Comparison of ENCODE assay signal across 2 cellular contexts in the genomic region with DNA sequence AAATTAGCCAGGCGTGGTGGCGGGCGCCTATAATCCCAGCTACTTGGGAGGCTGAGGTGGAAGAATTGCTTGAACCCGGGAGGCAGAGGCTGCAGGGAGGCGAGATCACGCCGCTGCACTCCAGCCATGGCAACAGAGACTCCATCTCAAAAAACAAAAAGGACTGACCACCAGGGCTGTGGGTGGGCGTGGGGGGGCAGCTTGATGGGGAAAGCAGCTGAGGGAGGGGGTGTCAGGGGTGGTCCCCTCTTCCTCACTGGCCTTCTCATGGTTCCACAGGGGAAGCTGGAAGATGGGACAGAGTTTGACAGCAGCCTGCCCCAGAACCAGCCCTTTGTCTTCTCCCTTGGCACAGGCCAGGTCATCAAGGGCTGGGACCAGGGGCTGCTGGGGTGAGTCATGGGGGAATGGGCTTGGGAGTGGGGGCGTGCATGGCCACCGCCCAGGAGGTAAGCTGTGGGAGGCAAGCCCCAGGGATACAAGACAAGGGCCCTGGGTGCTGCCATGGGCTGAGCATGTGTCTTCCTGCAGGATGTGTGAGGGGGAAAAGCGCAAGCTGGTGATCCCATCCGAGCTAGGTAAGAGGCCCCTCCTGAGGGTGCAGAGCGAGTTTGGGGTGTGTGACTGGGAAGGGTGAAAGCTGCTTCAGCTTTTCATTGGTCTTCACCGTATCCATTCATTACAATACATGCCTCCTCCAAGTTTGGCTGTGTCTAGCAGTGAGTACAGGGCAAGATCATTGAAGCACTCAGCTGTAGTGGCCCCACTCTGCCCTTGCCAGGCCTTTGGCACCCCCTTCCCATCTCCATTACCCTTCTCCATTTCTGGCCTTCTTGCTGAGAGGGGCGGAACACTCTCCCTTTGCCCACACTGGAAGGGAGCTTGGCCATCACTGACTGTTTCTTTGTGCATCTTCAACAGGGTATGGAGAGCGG.
A peak's percentile ranks its signal among the peaks of the same experiment; 100 is the strongest.
TF ChIP-seq lines count a peak whose summit lies in the region.

No MANE protein-coding gene starts in this region.

TF ChIP-seq in A549, 52 proteins besides CTCF, POLR2A, EP300 and RAD21 (continued from another document):
- TF ChIP-seq ELK1 (IDR thresholded peaks at IDR 0.05; ENCODE audit: low read depth, low read length) = no peak
- no peak for TF ChIP-seq FOSL2 (IDR thresholded peaks at IDR 0.05)
- peak; percentile 41; the same call in 1 of the 2 replicates for TF ChIP-seq FOSL2 (CRISPR knock-in tag; IDR thresholded peaks at IDR 0.05)
- TF ChIP-seq JUN (IDR thresholded peaks at IDR 0.05) = peak in 1 of 2 experiments; percentile 56; a peak in 1 of 5 replicates
- no peak for TF ChIP-seq ZNF302 (CRISPR knock-in tag; IDR thresholded peaks at IDR 0.05)
- TF ChIP-seq, protein P1, sequence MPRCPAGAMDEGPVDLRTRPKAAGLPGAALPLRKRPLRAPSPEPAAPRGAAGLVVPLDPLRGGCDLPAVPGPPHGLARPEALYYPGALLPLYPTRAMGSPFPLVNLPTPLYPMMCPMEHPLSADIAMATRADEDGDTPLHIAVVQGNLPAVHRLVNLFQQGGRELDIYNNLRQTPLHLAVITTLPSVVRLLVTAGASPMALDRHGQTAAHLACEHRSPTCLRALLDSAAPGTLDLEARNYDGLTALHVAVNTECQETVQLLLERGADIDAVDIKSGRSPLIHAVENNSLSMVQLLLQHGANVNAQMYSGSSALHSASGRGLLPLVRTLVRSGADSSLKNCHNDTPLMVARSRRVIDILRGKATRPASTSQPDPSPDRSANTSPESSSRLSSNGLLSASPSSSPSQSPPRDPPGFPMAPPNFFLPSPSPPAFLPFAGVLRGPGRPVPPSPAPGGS (IDR thresholded peaks at IDR 0.05) = no peak

TF ChIP-seq in HEK293, 187 proteins besides CTCF, POLR2A, EP300 and RAD21 (continued from another document):
- no peak for TF ChIP-seq REST (tag by site-specific recombination; IDR thresholded peaks at IDR 0.05)
- no peak for TF ChIP-seq ZNF768 (tag by site-specific recombination; IDR thresholded peaks at IDR 0.05)
- TF ChIP-seq ZNF600 (tag by site-specific recombination; IDR thresholded peaks at IDR 0.05) = peak; percentile 73
- TF ChIP-seq ZNF138 (tag by site-specific recombination; IDR thresholded peaks at IDR 0.05; ENCODE audit: borderline replicate concordance) = no peak
- TF ChIP-seq ZFHX2 (tag by site-specific recombination; conservative IDR thresholded peaks at IDR 0.05) = peak; percentile 74
- no peak for TF ChIP-seq ZBTB49 (tag by site-specific recombination; IDR thresholded peaks at IDR 0.05; ENCODE audit: low read depth)
- TF ChIP-seq, protein P2, sequence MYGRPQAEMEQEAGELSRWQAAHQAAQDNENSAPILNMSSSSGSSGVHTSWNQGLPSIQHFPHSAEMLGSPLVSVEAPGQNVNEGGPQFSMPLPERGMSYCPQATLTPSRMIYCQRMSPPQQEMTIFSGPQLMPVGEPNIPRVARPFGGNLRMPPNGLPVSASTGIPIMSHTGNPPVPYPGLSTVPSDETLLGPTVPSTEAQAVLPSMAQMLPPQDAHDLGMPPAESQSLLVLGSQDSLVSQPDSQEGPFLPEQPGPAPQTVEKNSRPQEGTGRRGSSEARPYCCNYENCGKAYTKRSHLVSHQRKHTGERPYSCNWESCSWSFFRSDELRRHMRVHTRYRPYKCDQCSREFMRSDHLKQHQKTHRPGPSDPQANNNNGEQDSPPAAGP (tag by site-specific recombination; IDR thresholded peaks at IDR 0.05) = peak; percentile 23; the same call in 1 of the 2 replicates
- TF ChIP-seq GLIS2 (tag by site-specific recombination; IDR thresholded peaks at IDR 0.05) = peak; percentile 49
- peak; percentile 14; the same call in 1 of the 2 replicates for TF ChIP-seq SP2 (tag by site-specific recombination; IDR thresholded peaks at IDR 0.05)
- TF ChIP-seq ZNF112 (tag by site-specific recombination; IDR thresholded peaks at IDR 0.05) = no peak
- TF ChIP-seq GLIS1 (tag by site-specific recombination; IDR thresholded peaks at IDR 0.05) = peak; percentile 87
- TF ChIP-seq, protein P3, sequence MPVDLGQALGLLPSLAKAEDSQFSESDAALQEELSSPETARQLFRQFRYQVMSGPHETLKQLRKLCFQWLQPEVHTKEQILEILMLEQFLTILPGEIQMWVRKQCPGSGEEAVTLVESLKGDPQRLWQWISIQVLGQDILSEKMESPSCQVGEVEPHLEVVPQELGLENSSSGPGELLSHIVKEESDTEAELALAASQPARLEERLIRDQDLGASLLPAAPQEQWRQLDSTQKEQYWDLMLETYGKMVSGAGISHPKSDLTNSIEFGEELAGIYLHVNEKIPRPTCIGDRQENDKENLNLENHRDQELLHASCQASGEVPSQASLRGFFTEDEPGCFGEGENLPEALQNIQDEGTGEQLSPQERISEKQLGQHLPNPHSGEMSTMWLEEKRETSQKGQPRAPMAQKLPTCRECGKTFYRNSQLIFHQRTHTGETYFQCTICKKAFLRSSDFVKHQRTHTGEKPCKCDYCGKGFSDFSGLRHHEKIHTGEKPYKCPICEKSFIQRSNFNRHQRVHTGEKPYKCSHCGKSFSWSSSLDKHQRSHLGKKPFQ (tag by site-specific recombination; IDR thresholded peaks at IDR 0.05) = no peak
- TF ChIP-seq ZBTB20 (tag by site-specific recombination; IDR thresholded peaks at IDR 0.05) = peak; percentile 39; the same call in 1 of the 2 replicates
- peak; percentile 60 for TF ChIP-seq PATZ1 (tag by site-specific recombination; IDR thresholded peaks at IDR 0.05)
- TF ChIP-seq ZFP3 (tag by site-specific recombination; IDR thresholded peaks at IDR 0.05; ENCODE audit: low read depth) = no peak
